10 cellular contexts compared by ENCODE assay signal in genomic region chr1:39270368-39270767, GRCh38.
DNase-seq lines count a peak whose midpoint lies in the region; ATAC-seq and TF ChIP-seq lines count a peak whose summit lies in the region.
"Had no signal": no experiment of that assay in that cellular context is flagged by ENCODE, and none has a peak within 500 bp of the region (broad histone marks: within the 10 kb centered on the region; RNA-seq: fewer than 3 reads in every experiment).

No MANE protein-coding gene starts in this region.

- H3K4me1 ChIP-seq in right atrium auricular region (peaks cover 0 to 54% of the 10 kb centered on the region in 2 donors), muscle layer of colon (ENCODE audit: insufficient read depth, low read length) (peaks cover 70% of the 10 kb centered on the region), vagina (peaks cover 75% of the 10 kb centered on the region)

- H3K36me3 ChIP-seq in right atrium auricular region (no peaks in the 10 kb centered on the region), muscle layer of colon (ENCODE audit: insufficient read depth, low read length) (no peaks in the 10 kb centered on the region), vagina (no peaks in the 10 kb centered on the region)
- H3K36me3 ChIP-seq: ovary had no signal

- TF ChIP-seq POLR2A in vagina (IDR thresholded peaks at IDR 0.05), result no peak

- intact Hi-C loops in left ventricle myocardium superior (cut with micrococcal nuclease), result no loop called here
- intact Hi-C loops in vagina (cut with DNase I), result no loop called here

- peak overlapping the region; percentile 71 to 74 for H3K27ac ChIP-seq in right atrium auricular region
- H3K27ac ChIP-seq in muscle layer of colon (ENCODE audit: low read depth, low read length), result peak overlapping the region; percentile 80
- H3K27ac ChIP-seq in vagina, result peak overlapping the region; percentile 90

- ATAC-seq in left ventricle myocardium superior, result no peak

- TF ChIP-seq CTCF in right atrium auricular region (IDR thresholded peaks at IDR 0.05) (no peak), astrocyte of the spinal cord (IDR thresholded peaks at IDR 0.05; ENCODE audit: low read depth, low read length) (no peak), vagina (IDR thresholded peaks at IDR 0.05) (no peak)

- peak overlapping the region; percentile 88 for H3K9ac ChIP-seq in muscle layer of colon (ENCODE audit: low read length)

- H3K27me3 ChIP-seq in right atrium auricular region (no peaks in the 10 kb centered on the region), muscle layer of colon (ENCODE audit: control insufficient read depth in 1 of 2, insufficient read depth in 2 of 2, low read length in 2 of 2) (no peaks in the 10 kb centered on the region), vagina (no peaks in the 10 kb centered on the region)
- H3K27me3 ChIP-seq: ovary had no signal

- H3K4me3 ChIP-seq in right atrium auricular region (no peak overlapping the region), astrocyte of the spinal cord (ENCODE audit: low read depth, low read length) (peak overlapping the region; percentile 12), muscle layer of colon (ENCODE audit: low read depth in 1 of 2, low read length in 2 of 2) (peak overlapping the region in 1 of 2 donors; percentile 82), vagina (peak overlapping the region; percentile 35 to 40)
- H3K4me3 ChIP-seq: ovary had no signal

- in situ Hi-C loops in astrocyte of the spinal cord (cut with HindIII; ENCODE audit: low sequenced_read_pairs), result no loop called here

- no peak for DNase-seq in right atrium auricular region (ENCODE audit: low spot score)
- no peak for DNase-seq in left ventricle myocardium superior
- DNase-seq in astrocyte of the spinal cord (ENCODE audit: low read depth, low spot score), result no peak
- DNase-seq in vagina (ENCODE audit: extremely low spot score in 2 of 2), result no peak
- DNase-seq in DMS 273 treated with DMSO at 0.1 percent for 48 hours (lab: John Stamatoyannopoulos, UW), result no peak
- no peak for DNase-seq in C1 segment of cervical spinal cord (lab: John Stamatoyannopoulos, UW)
- DNase-seq in T1000 (lab: John Stamatoyannopoulos, UW), result no peak
- DNase-seq: NCI-H1092 had no signal

- H3K9me3 ChIP-seq in right atrium auricular region (no peaks in the 10 kb centered on the region), muscle layer of colon (ENCODE audit: low read length) (no peaks in the 10 kb centered on the region), vagina (no peaks in the 10 kb centered on the region)
- H3K9me3 ChIP-seq: ovary had no signal

Comparison
In these comparisons a context has a peak if more than half of its experiments do, and no peak if none do; other contexts are left out.
1. H3K4me3 ChIP-seq: peak in astrocyte of the spinal cord (single experiment) and vagina (2 of 2); none in right atrium auricular region (0 of 2).
2. Peak in every context shown above with its lines, with median percentiles within 50 percentile points of each other: H3K27ac ChIP-seq.